ENCODE assay signal across 19 cellular contexts in the genomic region with DNA sequence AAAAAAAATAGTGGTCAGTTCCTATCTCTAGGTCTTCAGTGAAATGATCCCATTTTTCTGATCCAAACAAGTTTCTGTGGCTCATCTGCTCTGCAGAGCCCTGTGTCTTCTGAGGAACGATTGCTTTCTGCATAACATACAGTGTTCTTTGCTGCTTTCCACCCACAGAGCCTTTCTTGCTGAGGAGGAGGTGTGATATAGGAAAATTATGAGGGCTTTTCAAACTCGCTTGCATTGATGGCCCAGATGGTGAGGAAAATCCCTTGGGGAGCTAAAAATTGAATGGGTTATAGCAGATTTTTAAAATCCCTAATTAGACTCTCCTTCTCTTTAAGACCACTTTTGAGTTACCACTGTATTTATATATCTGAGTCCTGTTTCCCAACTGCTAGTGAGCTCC.
"Had no signal": no experiment of that assay in that cellular context is flagged by ENCODE, and none has a peak within 500 bp of the region (broad histone marks: within the 10 kb centered on the region; RNA-seq: fewer than 3 reads in every experiment).

No MANE protein-coding gene starts in this region.

- DNase-seq: IMR-90, Karpas-422, KG1, MG63, NCI-H1092 treated with DMSO at 0.1 percent for 48 hours, NCI-H1436, NCI-H187, NCI-H2029, NCI-H2081 treated with DMSO at 0.1 percent for 48 hours, NCI-H2171, NCI-H226, NCI-H446, NCI-H510A, NCI-H526 treated with DMSO at 0.1 percent for 48 hours, NCI-H774, Right ventricle myocardium superior, RPMI8226, SIG-M5 had no signal

- ATAC-seq: HepG2 had no signal
